Comparison of ENCODE assay signal across 30 cellular contexts in the genomic region with DNA sequence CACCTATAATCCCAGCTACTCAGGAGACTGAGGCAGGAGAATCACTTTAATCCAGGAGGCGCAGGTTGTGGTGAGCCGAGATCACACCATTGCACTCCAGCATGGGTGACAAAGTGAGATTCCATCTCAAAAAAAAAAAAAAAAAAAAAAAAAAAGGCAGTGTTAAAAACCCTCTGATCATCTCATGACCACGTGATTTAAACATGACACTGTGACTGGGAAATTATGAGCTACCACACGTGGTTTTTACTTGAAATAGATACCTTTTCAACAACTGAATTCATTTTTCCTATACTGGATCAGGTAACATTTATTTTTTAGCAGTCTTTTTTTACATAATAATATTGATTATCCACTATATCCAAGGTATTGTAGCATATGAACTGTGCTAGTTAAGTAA.
"Had no signal": no experiment of that assay in that cellular context is flagged by ENCODE, and none has a peak within 500 bp of the region (broad histone marks: within the 10 kb centered on the region; RNA-seq: fewer than 3 reads in every experiment).

No MANE protein-coding gene starts in this region.

- H3K9me3 Mint-ChIP-seq: activated CD4-positive, alpha-beta memory T cell treated with anti-CD3 and anti-CD28 coated beads, Interleukin-2, amount 10 ng/mL, durations not matched to agents 7 days and 5 days; activated CD4-positive, alpha-beta T cell treated with anti-CD3 and anti-CD28 coated beads, Interleukin-2, amount 10 ng/mL, durations not matched to agents 7 days and 5 days; activated naive CD4-positive, alpha-beta T cell treated with anti-CD3 and anti-CD28 coated beads for 36 hours; activated naive CD4-positive, alpha-beta T cell treated with anti-CD3 and anti-CD28 coated beads, Interleukin-2, amount 50 U/mL, for 24 hours; activated naive CD8-positive, alpha-beta T cell treated with anti-CD3 and anti-CD28 coated beads, Interleukin-2, amount 50 U/mL, for 24 hours; activated T-helper 1 cell treated with anti-CD3 and anti-CD28 coated beads, Interleukin-12 subunit alpha, Interleukin-12 subunit beta, Interleukin-2, Interleukin-4 antibody, amounts not matched to agents 30 ng/mL and 10 ng/mL and 1 ng/mL, durations not matched to agents 14 hours and 24 hours and 36 hours; activated T-helper 2 cell treated with anti-CD3 and anti-CD28 coated beads, Interferon-gamma antibody, Interleukin-2, Interleukin-4, amounts not matched to agents 10 μg/mL and 5 μg/mL and 100 μg/mL, durations not matched to agents 14 hours and 24 hours and 36 hours; effector memory CD8-positive, alpha-beta T cell; WTC11 had no signal

- DNase-seq: activated CD4-positive, alpha-beta memory T cell treated with anti-CD3 and anti-CD28 coated beads, Interleukin-2, amount 10 ng/mL, durations not matched to agents 7 days and 5 days; activated CD4-positive, alpha-beta T cell treated with anti-CD3 and anti-CD28 coated beads for 1 hour; activated CD4-positive, alpha-beta T cell treated with anti-CD3 and anti-CD28 coated beads for 4 hours; activated CD4-positive, alpha-beta T cell treated with anti-CD3 and anti-CD28 coated beads, Interleukin-2, amount 10 ng/mL, durations not matched to agents 7 days and 5 days; activated CD4-positive, alpha-beta T cell treated with anti-CD3 and anti-CD28 coated beads, Interleukin-2, amount 50 U/mL, for 4 hours; activated CD8-positive, alpha-beta memory T cell treated with anti-CD3 and anti-CD28 coated beads, Interleukin-2, amount 10 ng/mL, durations not matched to agents 7 days and 5 days; activated CD8-positive, alpha-beta memory T cell treated with anti-CD3 and anti-CD28 coated beads, Interleukin-2, amount 50 U/mL, for 4 hours; activated effector memory CD4-positive, alpha-beta T cell treated with anti-CD3 and anti-CD28 coated beads, Interleukin-2, amount 50 U/mL, for 16 hours; activated naive CD4-positive, alpha-beta T cell treated with anti-CD3 and anti-CD28 coated beads for 36 hours; activated naive CD8-positive, alpha-beta T cell treated with anti-CD3 and anti-CD28 coated beads for 36 hours; activated naive CD8-positive, alpha-beta T cell treated with anti-CD3 and anti-CD28 coated beads, Interleukin-2, amount 50 U/mL, for 24 hours; activated T-cell treated with anti-CD3 and anti-CD28 coated beads, Interleukin-2, amount 50 U/mL, for 1 hour; activated T-cell treated with anti-CD3 and anti-CD28 coated beads, Interleukin-2, amount 50 U/mL, for 48 hours; adrenal gland; amygdala; aorta; body of pancreas; caudate nucleus; cortex of kidney; dermis blood vessel endothelial cell; effector CD4-positive, alpha-beta T cell; effector memory CD8-positive, alpha-beta T cell; erythroblast; foreskin keratinocyte; gastrocnemius medialis; glutamatergic neuron had no signal

- H3K36me3 Mint-ChIP-seq: WTC11 had no signal

- H3K4me1 Mint-ChIP-seq: activated CD4-positive, alpha-beta memory T cell treated with anti-CD3 and anti-CD28 coated beads, Interleukin-2, amount 10 ng/mL, durations not matched to agents 7 days and 5 days; activated CD4-positive, alpha-beta T cell treated with anti-CD3 and anti-CD28 coated beads, Interleukin-2, amount 10 ng/mL, durations not matched to agents 7 days and 5 days; activated CD8-positive, alpha-beta memory T cell treated with anti-CD3 and anti-CD28 coated beads, Interleukin-2, amount 10 ng/mL, durations not matched to agents 7 days and 5 days; activated naive CD4-positive, alpha-beta T cell treated with anti-CD3 and anti-CD28 coated beads, Interleukin-2, amount 50 U/mL, for 24 hours; activated naive CD8-positive, alpha-beta T cell treated with anti-CD3 and anti-CD28 coated beads, Interleukin-2, amount 50 U/mL, for 24 hours; WTC11 had no signal

- H3K27me3 Mint-ChIP-seq: activated CD4-positive, alpha-beta memory T cell treated with anti-CD3 and anti-CD28 coated beads, Interleukin-2, amount 10 ng/mL, durations not matched to agents 7 days and 5 days; activated CD4-positive, alpha-beta T cell treated with anti-CD3 and anti-CD28 coated beads, Interleukin-2, amount 10 ng/mL, durations not matched to agents 7 days and 5 days; activated CD8-positive, alpha-beta memory T cell treated with anti-CD3 and anti-CD28 coated beads, Interleukin-2, amount 10 ng/mL, durations not matched to agents 7 days and 5 days; activated naive CD4-positive, alpha-beta T cell treated with anti-CD3 and anti-CD28 coated beads, Interleukin-2, amount 50 U/mL, for 24 hours; activated naive CD8-positive, alpha-beta T cell treated with anti-CD3 and anti-CD28 coated beads for 36 hours; activated naive CD8-positive, alpha-beta T cell treated with anti-CD3 and anti-CD28 coated beads, Interleukin-2, amount 50 U/mL, for 24 hours; effector memory CD8-positive, alpha-beta T cell had no signal

- ATAC-seq: activated CD8-positive, alpha-beta memory T cell treated with anti-CD3 and anti-CD28 coated beads, Interleukin-2, amount 10 ng/mL, durations not matched to agents 7 days and 5 days; activated naive CD8-positive, alpha-beta T cell treated with anti-CD3 and anti-CD28 coated beads, Interleukin-2, amount 50 U/mL, for 24 hours; body of pancreas; effector memory CD8-positive, alpha-beta T cell; foreskin keratinocyte; gastrocnemius medialis; WTC11 had no signal

- H3K4me3 Mint-ChIP-seq: activated CD4-positive, alpha-beta memory T cell treated with anti-CD3 and anti-CD28 coated beads, Interleukin-2, amount 10 ng/mL, durations not matched to agents 7 days and 5 days; activated CD4-positive, alpha-beta T cell treated with anti-CD3 and anti-CD28 coated beads, Interleukin-2, amount 10 ng/mL, durations not matched to agents 7 days and 5 days; activated CD8-positive, alpha-beta memory T cell treated with anti-CD3 and anti-CD28 coated beads, Interleukin-2, amount 10 ng/mL, durations not matched to agents 7 days and 5 days; activated naive CD4-positive, alpha-beta T cell treated with anti-CD3 and anti-CD28 coated beads for 36 hours; activated naive CD4-positive, alpha-beta T cell treated with anti-CD3 and anti-CD28 coated beads, Interleukin-2, amount 50 U/mL, for 24 hours; activated naive CD8-positive, alpha-beta T cell treated with anti-CD3 and anti-CD28 coated beads for 36 hours; activated naive CD8-positive, alpha-beta T cell treated with anti-CD3 and anti-CD28 coated beads, Interleukin-2, amount 50 U/mL, for 24 hours; activated T-helper 1 cell treated with anti-CD3 and anti-CD28 coated beads, Interleukin-12 subunit alpha, Interleukin-12 subunit beta, Interleukin-2, Interleukin-4 antibody, amounts not matched to agents 30 ng/mL and 10 ng/mL and 1 ng/mL, durations not matched to agents 14 hours and 24 hours and 36 hours; effector memory CD8-positive, alpha-beta T cell; WTC11 had no signal

- H3K27ac Mint-ChIP-seq: activated CD4-positive, alpha-beta memory T cell treated with anti-CD3 and anti-CD28 coated beads, Interleukin-2, amount 10 ng/mL, durations not matched to agents 7 days and 5 days; activated CD4-positive, alpha-beta T cell treated with anti-CD3 and anti-CD28 coated beads, Interleukin-2, amount 10 ng/mL, durations not matched to agents 7 days and 5 days; activated CD8-positive, alpha-beta memory T cell treated with anti-CD3 and anti-CD28 coated beads, Interleukin-2, amount 10 ng/mL, durations not matched to agents 7 days and 5 days; activated naive CD4-positive, alpha-beta T cell treated with anti-CD3 and anti-CD28 coated beads for 36 hours; activated naive CD4-positive, alpha-beta T cell treated with anti-CD3 and anti-CD28 coated beads, Interleukin-2, amount 50 U/mL, for 24 hours; activated naive CD8-positive, alpha-beta T cell treated with anti-CD3 and anti-CD28 coated beads for 36 hours; activated naive CD8-positive, alpha-beta T cell treated with anti-CD3 and anti-CD28 coated beads, Interleukin-2, amount 50 U/mL, for 24 hours; activated T-helper 1 cell treated with anti-CD3 and anti-CD28 coated beads, Interleukin-12 subunit alpha, Interleukin-12 subunit beta, Interleukin-2, Interleukin-4 antibody, amounts not matched to agents 30 ng/mL and 10 ng/mL and 1 ng/mL, durations not matched to agents 14 hours and 24 hours and 36 hours; activated T-helper 2 cell treated with anti-CD3 and anti-CD28 coated beads, Interferon-gamma antibody, Interleukin-2, Interleukin-4, amounts not matched to agents 10 μg/mL and 5 μg/mL and 100 μg/mL, durations not matched to agents 14 hours and 24 hours and 36 hours; WTC11 had no signal
